8 cellular contexts compared by ENCODE assay signal in genomic region chr12:19625551-19625950, GRCh38.
DNase-seq lines count a peak whose midpoint lies in the region; FAIRE-seq and TF ChIP-seq lines count a peak whose summit lies in the region.
"Not testable (repeated sequence)": the region's sequence is repeated elsewhere in the genome, so short reads cannot be mapped to it uniquely, and the experiment has no call there.

No MANE protein-coding gene starts in this region.

- H3K9me3 Mint-ChIP-seq in astrocyte (ENCODE audit: unreplicated experiment); chondrocyte (ENCODE audit: low read depth); stimulated activated naive CD8-positive, alpha-beta T cell treated with anti-CD3 and anti-CD28 coated beads, Interleukin-15, Interleukin-2, amounts not matched to agents 100 ng/mL and 50 ng/mL, for 24 hours: not testable (repeated sequence)

- in situ Hi-C loops in Caki2 (cut with HindIII; ENCODE audit: low pct_unique_long_range_greater_than_20kb, low sequenced_read_pairs) = not testable (repeated sequence)

- not testable (repeated sequence) for H3K4me3 Mint-ChIP-seq in astrocyte (ENCODE audit: unreplicated experiment); chondrocyte (ENCODE audit: unreplicated experiment); stimulated activated naive CD8-positive, alpha-beta T cell treated with anti-CD3 and anti-CD28 coated beads, Interleukin-15, Interleukin-2, amounts not matched to agents 100 ng/mL and 50 ng/mL, for 24 hours

- not testable (repeated sequence) for FAIRE-seq in astrocyte (lab: Jason Lieb, UNC)

- H3K9me3 ChIP-seq in astrocyte (ENCODE audit: insufficient read depth, low read depth, low read length) = not testable (repeated sequence)

- not testable (repeated sequence) for TF ChIP-seq CTCF in astrocyte (IDR thresholded peaks at IDR 0.05; ENCODE audit: insufficient read depth, low read depth, low read length); chondrocyte (IDR thresholded peaks at IDR 0.05); fibroblast of the aortic adventitia (IDR thresholded peaks at IDR 0.05; ENCODE audit: insufficient read depth, low read length)

- not testable (repeated sequence) for H3K27me3 ChIP-seq in astrocyte (ENCODE audit: insufficient read depth, low read length)

- not testable (repeated sequence) for H3K4me3 ChIP-seq in astrocyte (ENCODE audit: insufficient read depth, low read depth, low read length); fibroblast of the aortic adventitia (ENCODE audit: low read depth, low read length)

- H4K20me1 ChIP-seq in astrocyte (ENCODE audit: insufficient read depth, low read length) = not testable (repeated sequence)

- peak overlapping the region; percentile 42 for H3K27ac Mint-ChIP-seq in astrocyte (ENCODE audit: unreplicated experiment)
- H3K27ac Mint-ChIP-seq in chondrocyte (ENCODE audit: unreplicated experiment) = peak overlapping the region; percentile 50
- peak overlapping the region; percentile 36 for H3K27ac Mint-ChIP-seq in stimulated activated naive CD8-positive, alpha-beta T cell treated with anti-CD3 and anti-CD28 coated beads, Interleukin-15, Interleukin-2, amounts not matched to agents 100 ng/mL and 50 ng/mL, for 24 hours

- H3K9ac ChIP-seq in astrocyte (ENCODE audit: low read length) = not testable (repeated sequence)

- H3K4me2 ChIP-seq in astrocyte (ENCODE audit: low read length) = not testable (repeated sequence)

- not testable (repeated sequence) for H3K36me3 ChIP-seq in astrocyte (ENCODE audit: insufficient read depth, low read length)

- not testable (repeated sequence) for H3K4me1 ChIP-seq in astrocyte (ENCODE audit: insufficient read depth, low read length)

- H3K4me1 Mint-ChIP-seq in astrocyte (ENCODE audit: low read depth, unreplicated experiment) = peaks cover 21% of the 10 kb centered on the region
- H3K4me1 Mint-ChIP-seq in chondrocyte (ENCODE audit: low read depth) = peaks cover 26% of the 10 kb centered on the region
- peaks cover 11% of the 10 kb centered on the region for H3K4me1 Mint-ChIP-seq in stimulated activated naive CD8-positive, alpha-beta T cell treated with anti-CD3 and anti-CD28 coated beads, Interleukin-15, Interleukin-2, amounts not matched to agents 100 ng/mL and 50 ng/mL, for 24 hours (ENCODE audit: low read depth)

- not testable (repeated sequence) for H3K27ac ChIP-seq in astrocyte (ENCODE audit: low read depth, low read length)

- H3K27me3 Mint-ChIP-seq in astrocyte (ENCODE audit: low read depth, unreplicated experiment); chondrocyte (ENCODE audit: low read depth); stimulated activated naive CD8-positive, alpha-beta T cell treated with anti-CD3 and anti-CD28 coated beads, Interleukin-15, Interleukin-2, amounts not matched to agents 100 ng/mL and 50 ng/mL, for 24 hours: not testable (repeated sequence)

- not testable (repeated sequence) for H3K36me3 Mint-ChIP-seq in astrocyte (ENCODE audit: low read depth, unreplicated experiment); chondrocyte (ENCODE audit: low read depth); stimulated activated naive CD8-positive, alpha-beta T cell treated with anti-CD3 and anti-CD28 coated beads, Interleukin-15, Interleukin-2, amounts not matched to agents 100 ng/mL and 50 ng/mL, for 24 hours (ENCODE audit: low read depth)

- not testable (repeated sequence) for H3K79me2 ChIP-seq in astrocyte (ENCODE audit: insufficient read depth, low read length)

- DNase-seq in Caki2 (ENCODE audit: low read depth) (peak; percentile 10), M059J (ENCODE audit: low read depth) (peak; percentile 30), NCI-H748 (lab: John Stamatoyannopoulos, UW; ENCODE audit: unreplicated experiment) (peak; percentile 69), astrocyte (ENCODE audit: low read depth) (peak; percentile 61), fibroblast of the aortic adventitia (ENCODE audit: low read depth) (peak; percentile 37), myocyte (ENCODE audit: low read depth) (peak; percentile 56)
- not testable (repeated sequence) for DNase-seq in chondrocyte (ENCODE audit: low spot score)

- H2AFZ ChIP-seq in astrocyte (ENCODE audit: low read depth, low read length) = not testable (repeated sequence)
